ENCODE assay signal across 23 cellular contexts in genomic region chr9:7239708-7240107, GRCh38.
"Had no signal": no experiment of that assay in that cellular context is flagged by ENCODE, and none has a peak within 500 bp of the region (broad histone marks: within the 10 kb centered on the region; RNA-seq: fewer than 3 reads in every experiment).

No MANE protein-coding gene starts in this region.

- H3K27me3 ChIP-seq: breast epithelium had no signal

- DNase-seq: activated CD4-positive, alpha-beta memory T cell treated with anti-CD3 and anti-CD28 coated beads, Interleukin-2, amount 10 ng/mL, durations not matched to agents 7 days and 5 days; activated CD4-positive, alpha-beta T cell treated with anti-CD3 and anti-CD28 coated beads, Interleukin-2, amount 10 ng/mL, durations not matched to agents 7 days and 5 days; activated CD4-positive, CD25-positive, alpha-beta regulatory T cell; activated gamma-delta T cell treated with Interleukin-2 at 50 U/mL for 16 hours; activated naive CD4-positive, alpha-beta T cell treated with anti-CD3 and anti-CD28 coated beads, Interleukin-2, amount 10 ng/mL, durations not matched to agents 7 days and 5 days; activated naive CD8-positive, alpha-beta T cell treated with anti-CD3 and anti-CD28 coated beads for 36 hours; activated T-cell treated with anti-CD3 and anti-CD28 coated beads, Interleukin-2, amount 50 U/mL, for 72 hours; anterior cingulate cortex; caudate nucleus; Karpas-422; MM.1S; NCI-H1105; NCI-H1436 treated with DMSO at 0.1 percent for 48 hours; NCI-H187; NCI-H2081 treated with DMSO at 0.1 percent for 48 hours; NCI-H446 treated with DMSO at 0.1 percent for 48 hours; NCI-H524 treated with DMSO at 0.1 percent for 48 hours; NCI-H748 treated with DMSO at 0.1 percent for 48 hours; SIG-M5; T-helper 17 cell; T-helper 9 cell had no signal

- H3K4me1 Mint-ChIP-seq: activated naive CD8-positive, alpha-beta T cell treated with anti-CD3 and anti-CD28 coated beads for 36 hours; T-helper 17 cell had no signal

- ATAC-seq: activated T-cell treated with anti-CD3 and anti-CD28 coated beads, Interleukin-2, amount 50 U/mL, for 72 hours; T-helper 17 cell had no signal

- H3K4me3 ChIP-seq: breast epithelium had no signal

- H3K27ac ChIP-seq: breast epithelium had no signal

- H3K36me3 ChIP-seq: breast epithelium had no signal

- H3K36me3 Mint-ChIP-seq: activated naive CD8-positive, alpha-beta T cell treated with anti-CD3 and anti-CD28 coated beads for 36 hours had no signal

- H3K4me3 Mint-ChIP-seq: activated CD4-positive, alpha-beta memory T cell treated with anti-CD3 and anti-CD28 coated beads, Interleukin-2, amount 10 ng/mL, durations not matched to agents 7 days and 5 days; activated CD4-positive, alpha-beta T cell treated with anti-CD3 and anti-CD28 coated beads, Interleukin-2, amount 10 ng/mL, durations not matched to agents 7 days and 5 days; activated naive CD4-positive, alpha-beta T cell treated with anti-CD3 and anti-CD28 coated beads, Interleukin-2, amount 10 ng/mL, durations not matched to agents 7 days and 5 days; activated naive CD8-positive, alpha-beta T cell treated with anti-CD3 and anti-CD28 coated beads for 36 hours; activated T-cell treated with anti-CD3 and anti-CD28 coated beads, Interleukin-2, amount 50 U/mL, for 72 hours; T-helper 17 cell had no signal

- H3K9me3 Mint-ChIP-seq: activated naive CD4-positive, alpha-beta T cell treated with anti-CD3 and anti-CD28 coated beads, Interleukin-2, amount 10 ng/mL, durations not matched to agents 7 days and 5 days; activated T-helper 2 cell treated with anti-CD3 and anti-CD28 coated beads, Interferon-gamma antibody, Interleukin-2, Interleukin-4, amounts not matched to agents 10 μg/mL and 5 μg/mL and 100 μg/mL, durations not matched to agents 14 hours and 24 hours and 36 hours had no signal

- H3K27ac Mint-ChIP-seq: activated CD4-positive, alpha-beta memory T cell treated with anti-CD3 and anti-CD28 coated beads, Interleukin-2, amount 10 ng/mL, durations not matched to agents 7 days and 5 days; activated CD4-positive, alpha-beta T cell treated with anti-CD3 and anti-CD28 coated beads, Interleukin-2, amount 10 ng/mL, durations not matched to agents 7 days and 5 days; activated naive CD4-positive, alpha-beta T cell treated with anti-CD3 and anti-CD28 coated beads, Interleukin-2, amount 10 ng/mL, durations not matched to agents 7 days and 5 days; activated naive CD8-positive, alpha-beta T cell treated with anti-CD3 and anti-CD28 coated beads for 36 hours; activated T-cell treated with anti-CD3 and anti-CD28 coated beads, Interleukin-2, amount 50 U/mL, for 72 hours; activated T-helper 2 cell treated with anti-CD3 and anti-CD28 coated beads, Interferon-gamma antibody, Interleukin-2, Interleukin-4, amounts not matched to agents 10 μg/mL and 5 μg/mL and 100 μg/mL, durations not matched to agents 14 hours and 24 hours and 36 hours; T-helper 17 cell had no signal

- H3K27me3 Mint-ChIP-seq: T-helper 17 cell had no signal

- H3K4me1 ChIP-seq: breast epithelium had no signal
